In the genomic region with DNA sequence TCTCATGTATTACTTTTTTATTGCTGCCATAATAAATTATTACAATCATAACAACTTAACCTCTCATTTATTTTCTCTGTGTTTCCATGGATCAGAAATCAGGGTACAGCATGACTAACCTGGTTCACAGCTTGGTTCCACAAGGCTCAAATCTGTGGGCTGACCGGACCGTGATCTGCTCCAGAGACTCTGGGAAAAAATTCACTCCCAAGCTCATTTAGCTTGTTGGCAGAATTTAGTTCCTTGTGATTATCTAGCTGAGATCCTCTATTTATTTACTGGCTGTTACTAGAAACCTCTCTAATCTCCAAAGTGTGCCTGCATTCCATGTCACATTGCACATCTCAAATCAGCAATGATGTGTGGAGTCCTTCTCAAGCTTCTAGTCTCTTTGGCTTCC, we compare ENCODE assay signal across 21 cellular contexts.
"Had no signal": no experiment of that assay in that cellular context is flagged by ENCODE, and none has a peak within 500 bp of the region (broad histone marks: within the 10 kb centered on the region; RNA-seq: fewer than 3 reads in every experiment).

No MANE protein-coding gene starts in this region.

- H3K27ac Mint-ChIP-seq: dendritic cell treated with granulocyte-macrophage colony-stimulating factor and Interleukin-4, amounts not matched to agents 40 ng/mL and 50 ng/mL, for 4 days; effector memory CD8-positive, alpha-beta T cell; immature natural killer cell; memory B cell; nephron; stimulated activated memory B cell treated with anti-CD40 and anti-IgM and Interleukin-4, amounts not matched to agents 10 μg/mL and 1 μg/mL and 100 μg/mL, for 72 hours; stimulated activated naive CD8-positive, alpha-beta T cell treated with anti-CD3 and anti-CD28 coated beads, Interleukin-15, Interleukin-2, amounts not matched to agents 100 ng/mL and 50 ng/mL, for 24 hours had no signal

- H3K4me1 ChIP-seq: left lung, lower lobe of right lung, right lobe of liver, spleen, tibial nerve, upper lobe of right lung, vagina had no signal

- H3K36me3 ChIP-seq: left lung, lower lobe of right lung, neutrophil, right lobe of liver, spleen, tibial nerve, upper lobe of right lung, vagina had no signal

- H3K4me3 Mint-ChIP-seq: dendritic cell treated with granulocyte-macrophage colony-stimulating factor and Interleukin-4, amounts not matched to agents 40 ng/mL and 50 ng/mL, for 4 days; effector memory CD8-positive, alpha-beta T cell; immature natural killer cell; memory B cell; nephron; stimulated activated memory B cell treated with anti-CD40 and anti-IgM and Interleukin-4, amounts not matched to agents 10 μg/mL and 1 μg/mL and 100 μg/mL, for 72 hours; stimulated activated naive CD8-positive, alpha-beta T cell treated with anti-CD3 and anti-CD28 coated beads, Interleukin-15, Interleukin-2, amounts not matched to agents 100 ng/mL and 50 ng/mL, for 24 hours had no signal

- H3K9me3 Mint-ChIP-seq: dendritic cell treated with granulocyte-macrophage colony-stimulating factor and Interleukin-4, amounts not matched to agents 40 ng/mL and 50 ng/mL, for 4 days; memory B cell; stimulated activated memory B cell treated with anti-CD40 and anti-IgM and Interleukin-4, amounts not matched to agents 10 μg/mL and 1 μg/mL and 100 μg/mL, for 72 hours had no signal

- H3K4me3 ChIP-seq: left lung, lower lobe of right lung, right lobe of liver, spleen, tibial nerve, upper lobe of right lung, vagina had no signal

- H3K27ac ChIP-seq: foreskin keratinocyte, left lung, lower lobe of right lung, neutrophil, right lobe of liver, spleen, tibial nerve, upper lobe of right lung, vagina had no signal

- H3K36me3 Mint-ChIP-seq: immature natural killer cell; memory B cell; stimulated activated memory B cell treated with anti-CD40 and anti-IgM and Interleukin-4, amounts not matched to agents 10 μg/mL and 1 μg/mL and 100 μg/mL, for 72 hours had no signal

- H3K9me3 ChIP-seq: left lung, lower lobe of right lung, neutrophil, right lobe of liver, spleen, tibial nerve, upper lobe of right lung, vagina had no signal

- ATAC-seq: effector memory CD8-positive, alpha-beta T cell; foreskin keratinocyte; left lung; lower lobe of right lung; right lobe of liver; stimulated activated memory B cell treated with anti-CD40 and anti-IgM and Interleukin-4, amounts not matched to agents 10 μg/mL and 1 μg/mL and 100 μg/mL, for 72 hours; upper lobe of right lung had no signal

- DNase-seq: effector memory CD8-positive, alpha-beta T cell; foreskin keratinocyte; immature natural killer cell; left lung; lower lobe of right lung; midbrain; posterior cingulate gyrus; right lobe of liver; spleen; stimulated activated CD4-positive, alpha-beta T cell treated with anti-CD3 and anti-CD28 coated beads, Interleukin-15, amount 100 ng/mL, for 24 hours; stimulated activated CD4-positive, alpha-beta T cell treated with anti-CD3 and anti-CD28 coated beads, Interleukin-1b, Interleukin-23, amount 100 ng/mL, for 48 hours; stimulated activated CD4-positive, alpha-beta T cell treated with anti-CD3 and anti-CD28 coated beads, Interleukin-4, amount 100 ng/mL, for 24 hours; upper lobe of right lung had no signal

- H3K27me3 Mint-ChIP-seq: dendritic cell treated with granulocyte-macrophage colony-stimulating factor and Interleukin-4, amounts not matched to agents 40 ng/mL and 50 ng/mL, for 4 days; effector memory CD8-positive, alpha-beta T cell; stimulated activated memory B cell treated with anti-CD40 and anti-IgM and Interleukin-4, amounts not matched to agents 10 μg/mL and 1 μg/mL and 100 μg/mL, for 72 hours had no signal

- H3K27me3 ChIP-seq: foreskin keratinocyte, left lung, neutrophil, right lobe of liver, spleen, tibial nerve, upper lobe of right lung, vagina had no signal

- H3K4me1 Mint-ChIP-seq: immature natural killer cell; memory B cell; nephron; stimulated activated memory B cell treated with anti-CD40 and anti-IgM and Interleukin-4, amounts not matched to agents 10 μg/mL and 1 μg/mL and 100 μg/mL, for 72 hours had no signal
